ENCODE assay signal across 22 cellular contexts in genomic region chr14:104467641-104468040, GRCh38.
"Had no signal": no experiment of that assay in that cellular context is flagged by ENCODE, and none has a peak within 500 bp of the region (broad histone marks: within the 10 kb centered on the region; RNA-seq: fewer than 3 reads in every experiment).

No MANE protein-coding gene starts in this region.

- H3K4me1 Mint-ChIP-seq: mesothelial cell of epicardium had no signal

- H3K9me3 Mint-ChIP-seq: immature natural killer cell had no signal

- H3K4me3 Mint-ChIP-seq: immature natural killer cell, mesothelial cell of epicardium, naive B cell had no signal

- H3K27ac Mint-ChIP-seq: immature natural killer cell, mesothelial cell of epicardium, naive B cell had no signal

- H3K4me1 ChIP-seq: foreskin keratinocyte, heart left ventricle, left lung, lower lobe of right lung had no signal

- DNase-seq: dermis blood vessel endothelial cell; dorsolateral prefrontal cortex; effector CD4-positive, alpha-beta T cell; effector memory CD4-positive, alpha-beta T cell; erythroblast; foreskin keratinocyte; heart left ventricle; hypothalamus; immature natural killer cell; left cardiac atrium; left lung; left ventricle myocardium superior; lower lobe of right lung; mesenchymal stem cell; mucosa of descending colon; naive B cell had no signal

- H3K4me3 ChIP-seq: coronary artery, dorsolateral prefrontal cortex, gastroesophageal sphincter, heart left ventricle, hepatocyte, left lung, lower lobe of right lung, mucosa of descending colon had no signal

- H3K27ac ChIP-seq: coronary artery, dorsolateral prefrontal cortex, epithelial cell of prostate, foreskin keratinocyte, gastroesophageal sphincter, heart left ventricle, hepatocyte, left lung, lower lobe of right lung had no signal

- H3K36me3 ChIP-seq: gastroesophageal sphincter, heart left ventricle, left lung, lower lobe of right lung had no signal

- ATAC-seq: esophagus mucosa, foreskin keratinocyte, gastroesophageal sphincter, heart left ventricle, left cardiac atrium, left lung, left ventricle myocardium superior, lower lobe of right lung, mucosa of descending colon had no signal

- H3K36me3 Mint-ChIP-seq: immature natural killer cell, mesothelial cell of epicardium, naive B cell had no signal

- H3K9me3 ChIP-seq: gastroesophageal sphincter, heart left ventricle, left lung, lower lobe of right lung, mucosa of descending colon had no signal
